13 cellular contexts compared by ENCODE assay signal in genomic region chr10:19935106-19935505, GRCh38.
DNase-seq lines count a peak whose midpoint lies in the region.
"Had no signal": no experiment of that assay in that cellular context is flagged by ENCODE, and none has a peak within 500 bp of the region (broad histone marks: within the 10 kb centered on the region; RNA-seq: fewer than 3 reads in every experiment).

No MANE protein-coding gene starts in this region.

- H3K9me3 ChIP-seq in trophoblast cell (ENCODE audit: insufficient read depth, low read depth, low read length), result no peaks in the 10 kb centered on the region
- H3K9me3 ChIP-seq: Caco-2 had no signal

- no peak overlapping the region for H3K14ac ChIP-seq in trophoblast cell (ENCODE audit: low read length)

- no peak overlapping the region for H2BK5ac ChIP-seq in trophoblast cell (ENCODE audit: low read depth, low read length, poor library complexity)

- H2BK120ac ChIP-seq in trophoblast cell (ENCODE audit: insufficient read depth, low read length, poor library complexity), result no peak overlapping the region

- H4K91ac ChIP-seq in trophoblast cell (ENCODE audit: low read depth, low read length), result no peak overlapping the region

- H3K4ac ChIP-seq in trophoblast cell (ENCODE audit: low read depth, low read length), result no peak overlapping the region

- H2BK12ac ChIP-seq in trophoblast cell (ENCODE audit: low read length), result no peak overlapping the region

- no peak overlapping the region for H3K9ac ChIP-seq in trophoblast cell (ENCODE audit: low read length)

- H3K27me3 ChIP-seq in trophoblast cell (ENCODE audit: insufficient read depth, low read length), result no peaks in the 10 kb centered on the region

- H3K79me2 ChIP-seq in trophoblast cell (ENCODE audit: control insufficient read depth, insufficient read depth, low read length, poor library complexity), result no peaks in the 10 kb centered on the region

- H3K18ac ChIP-seq in trophoblast cell (ENCODE audit: low read length), result no peak overlapping the region

- no peak overlapping the region for H3K4me3 ChIP-seq in trophoblast cell (ENCODE audit: low read depth, low read length)
- H3K4me3 ChIP-seq: GM12878 had no signal

- H3K79me1 ChIP-seq in trophoblast cell (ENCODE audit: low read length), result no peaks in the 10 kb centered on the region

- H2AK5ac ChIP-seq in trophoblast cell (ENCODE audit: low read length), result no peak overlapping the region

- H4K8ac ChIP-seq in trophoblast cell (ENCODE audit: low read depth, low read length), result no peak overlapping the region

- H3K4me2 ChIP-seq in trophoblast cell (ENCODE audit: low read length), result no peak overlapping the region

- peak overlapping the region; percentile 68 for H3K23ac ChIP-seq in trophoblast cell (ENCODE audit: low read length)

- H4K12ac ChIP-seq in trophoblast cell (ENCODE audit: low read depth, low read length), result no peak overlapping the region

- no peaks in the 10 kb centered on the region for H3K36me3 ChIP-seq in trophoblast cell (ENCODE audit: control insufficient read depth in 1 of 2, insufficient read depth in 2 of 2, low read length in 2 of 2)

- no CpG with 5 or more reads among the region's 3 CpGs for WGBS in trophoblast cell (ENCODE audit: extremely low coverage, insufficient coverage, insufficient read length)

- peak; percentile 2 for DNase-seq in NCI-H748 (lab: John Stamatoyannopoulos, UW; ENCODE audit: unreplicated experiment)
- DNase-seq in NCI-H748 treated with DMSO at 0.1 percent for 48 hours (lab: John Stamatoyannopoulos, UW), result no peak
- DNase-seq in NAMALWA (ENCODE audit: low spot score), result peak; percentile 10
- peak; percentile 46 for DNase-seq in SHP77 treated with DMSO at 0.1 percent for 48 hours (lab: John Stamatoyannopoulos, UW)
- DNase-seq in trophoblast cell, result no peak
- no peak for DNase-seq in HT-29 (ENCODE audit: low spot score)
- DNase-seq in DMS153 treated with DMSO at 0.1 percent for 48 hours (lab: John Stamatoyannopoulos, UW; ENCODE audit: unreplicated experiment), result no peak
- DNase-seq: Caco-2; CD8-positive, alpha-beta memory T cell; DMS153; HCEC 1CT; HFFc6 had no signal

- no peaks in the 10 kb centered on the region for H3K4me1 ChIP-seq in trophoblast cell (ENCODE audit: control insufficient read depth in 1 of 2, insufficient read depth in 2 of 2, low read length in 2 of 2)
- H3K4me1 ChIP-seq: Caco-2 had no signal

- no peak overlapping the region for H3K27ac ChIP-seq in trophoblast cell (ENCODE audit: low read depth, low read length)

- H2AFZ ChIP-seq in trophoblast cell (ENCODE audit: insufficient read depth, low read length, poor library complexity), result no peak overlapping the region

Comparison
In these comparisons a context has a peak if more than half of its experiments do, and no peak if none do; other contexts are left out.
1. DNase-seq: peak in NCI-H748 (single experiment), NAMALWA (single experiment) and SHP77 treated with DMSO at 0.1 percent for 48 hours (single experiment); none in NCI-H748 treated with DMSO at 0.1 percent for 48 hours (single experiment), trophoblast cell (0 of 2), HT-29 (single experiment) and DMS153 treated with DMSO at 0.1 percent for 48 hours (single experiment).